1 cellular context compared by ENCODE assay signal in the genomic region with DNA sequence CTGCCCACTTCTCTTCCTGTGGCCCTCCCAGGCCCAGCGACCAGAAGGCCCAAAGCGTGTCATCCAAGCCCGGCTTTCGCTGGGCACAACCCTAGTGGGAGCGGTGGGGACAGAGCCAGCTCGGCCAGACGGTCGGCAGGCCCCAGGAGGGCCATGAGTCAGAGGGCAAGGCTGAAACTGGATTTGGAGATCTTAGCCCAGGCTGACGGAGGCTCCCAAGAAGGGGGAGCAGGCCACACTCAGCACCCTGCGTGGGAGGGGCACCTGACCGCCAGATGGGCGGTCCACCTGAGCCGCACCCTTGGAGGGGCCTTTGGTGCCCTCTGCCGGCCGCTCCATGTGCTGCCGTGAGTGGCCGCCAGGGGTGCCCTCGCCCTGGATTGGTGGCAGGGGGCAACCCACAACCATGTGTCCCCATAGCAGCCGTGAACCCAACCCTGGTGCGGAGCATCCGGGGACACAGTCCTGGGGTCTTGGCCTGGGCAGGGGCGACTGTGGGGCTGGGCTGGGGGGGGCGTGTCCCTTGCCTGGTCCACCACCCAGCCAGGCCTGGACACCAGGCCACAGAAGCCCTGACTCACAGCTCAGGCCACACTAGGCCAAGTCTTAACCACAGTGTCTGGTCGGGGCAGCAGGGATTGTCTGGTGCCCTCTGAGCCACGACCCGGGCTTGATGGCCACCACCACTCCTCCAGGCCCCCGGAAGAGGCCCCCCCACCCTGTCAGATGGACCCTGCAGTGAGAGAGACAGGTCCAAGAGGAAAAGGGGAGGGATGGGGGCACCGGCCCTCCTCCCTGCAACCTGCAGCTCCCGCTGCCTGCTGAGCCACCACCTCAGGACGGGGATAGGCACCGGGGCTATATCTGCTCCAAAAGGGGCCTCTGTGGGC.
A peak's percentile ranks its signal among the peaks of the same experiment; 100 is the strongest.
TF ChIP-seq lines count a peak whose summit lies in the region.

No MANE protein-coding gene starts in this region.

TF ChIP-seq in HepG2, 621 proteins besides CTCF, POLR2A, EP300 and RAD21 (continued from another document and continues in another):
- TF ChIP-seq CSRNP1 (CRISPR knock-in tag; IDR thresholded peaks at IDR 0.05) (peak; percentile 93), MTA1 (CRISPR knock-in tag; IDR thresholded peaks at IDR 0.05; ENCODE audit: borderline replicate concordance) (0 out of 2 replicates have a peak, but pooled peaks have one; percentile 59), MTF2 (CRISPR knock-in tag; IDR thresholded peaks at IDR 0.05; ENCODE audit: borderline replicate concordance) (no peak), MYPOP (CRISPR knock-in tag; IDR thresholded peaks at IDR 0.05) (no peak), MYNN (CRISPR knock-in tag; IDR thresholded peaks at IDR 0.05; ENCODE audit: low read depth) (no peak), RBAK (CRISPR knock-in tag; IDR thresholded peaks at IDR 0.05) (no peak), ZNF367 (CRISPR knock-in tag; IDR thresholded peaks at IDR 0.05; ENCODE audit: borderline replicate concordance) (no peak), ZKSCAN8 (CRISPR knock-in tag; IDR thresholded peaks at IDR 0.05; ENCODE audit: borderline replicate concordance) (peak; percentile 30; the same call in 1 of the 2 replicates), SAFB2 (CRISPR knock-in tag; IDR thresholded peaks at IDR 0.05; ENCODE audit: borderline replicate concordance, low read depth) (peak; percentile 29; the same call in 1 of the 2 replicates), ZNF333 (CRISPR knock-in tag; IDR thresholded peaks at IDR 0.05; ENCODE audit: borderline replicate concordance) (no peak), ZNF382 (CRISPR knock-in tag; IDR thresholded peaks at IDR 0.05; ENCODE audit: borderline replicate concordance) (no peak), MEIS2 (CRISPR knock-in tag; IDR thresholded peaks at IDR 0.05) (peak; percentile 76; the same call in 1 of the 2 replicates), FOXO1 (CRISPR knock-in tag; IDR thresholded peaks at IDR 0.05) (no peak), ZNF564 (CRISPR knock-in tag; IDR thresholded peaks at IDR 0.05) (no peak), FOSL1 (CRISPR knock-in tag; IDR thresholded peaks at IDR 0.05; ENCODE audit: borderline replicate concordance) (no peak), ZFAT (CRISPR knock-in tag; conservative IDR thresholded peaks at IDR 0.05) (no peak), HMG20B (CRISPR knock-in tag; conservative IDR thresholded peaks at IDR 0.05) (no peak), KMT2B (CRISPR knock-in tag; IDR thresholded peaks at IDR 0.05) (no peak; the same call in 1 of the 2 replicates), ZNF263 (CRISPR knock-in tag; IDR thresholded peaks at IDR 0.05) (peak; percentile 21; the same call in 1 of the 2 replicates), SOX5 (CRISPR knock-in tag; IDR thresholded peaks at IDR 0.05; ENCODE audit: borderline replicate concordance) (no peak; the same call in 1 of the 2 replicates), ZBTB21 (CRISPR knock-in tag; IDR thresholded peaks at IDR 0.05) (no peak), FOXP1 (IDR thresholded peaks at IDR 0.05) (no peak), FOXP1 (CRISPR knock-in tag; IDR thresholded peaks at IDR 0.05) (0 out of 2 replicates have a peak, but pooled peaks have one; percentile 27), FLYWCH1 (CRISPR knock-in tag; IDR thresholded peaks at IDR 0.05) (peak; percentile 39; the same call in 1 of the 2 replicates), KDM1A (CRISPR knock-in tag; IDR thresholded peaks at IDR 0.05) (no peak), ZSCAN21 (CRISPR knock-in tag; IDR thresholded peaks at IDR 0.05; ENCODE audit: borderline replicate concordance) (peak; percentile 82; the same call in 1 of the 2 replicates), SUZ12 (IDR thresholded peaks at IDR 0.05; ENCODE audit: low read depth, low read length) (no peak), BRD4 (CRISPR knock-in tag; IDR thresholded peaks at IDR 0.05) (0 out of 2 replicates have a peak, but pooled peaks have one; percentile 15), ZNF329 (CRISPR knock-in tag; IDR thresholded peaks at IDR 0.05; ENCODE audit: low read depth) (no peak), ZNF362 (CRISPR knock-in tag; IDR thresholded peaks at IDR 0.05; ENCODE audit: borderline replicate concordance) (peak; percentile 24; the same call in 1 of the 2 replicates), ZNF121 (CRISPR knock-in tag; IDR thresholded peaks at IDR 0.05) (peak; percentile 60; the same call in 1 of the 2 replicates), ZNF619 (CRISPR knock-in tag; IDR thresholded peaks at IDR 0.05) (peak; percentile 44; the same call in 1 of the 2 replicates), TRIM22 (IDR thresholded peaks at IDR 0.05) (no peak), AGO1 (IDR thresholded peaks at IDR 0.05; ENCODE audit: low read depth, low read length, poor library complexity, severe bottlenecking) (peak; percentile 71), ZNF10 (CRISPR knock-in tag; IDR thresholded peaks at IDR 0.05; ENCODE audit: borderline replicate concordance, low read depth) (no peak), KLF6 (CRISPR knock-in tag; IDR thresholded peaks at IDR 0.05) (no peak)
- TF ChIP-seq, protein P1, sequence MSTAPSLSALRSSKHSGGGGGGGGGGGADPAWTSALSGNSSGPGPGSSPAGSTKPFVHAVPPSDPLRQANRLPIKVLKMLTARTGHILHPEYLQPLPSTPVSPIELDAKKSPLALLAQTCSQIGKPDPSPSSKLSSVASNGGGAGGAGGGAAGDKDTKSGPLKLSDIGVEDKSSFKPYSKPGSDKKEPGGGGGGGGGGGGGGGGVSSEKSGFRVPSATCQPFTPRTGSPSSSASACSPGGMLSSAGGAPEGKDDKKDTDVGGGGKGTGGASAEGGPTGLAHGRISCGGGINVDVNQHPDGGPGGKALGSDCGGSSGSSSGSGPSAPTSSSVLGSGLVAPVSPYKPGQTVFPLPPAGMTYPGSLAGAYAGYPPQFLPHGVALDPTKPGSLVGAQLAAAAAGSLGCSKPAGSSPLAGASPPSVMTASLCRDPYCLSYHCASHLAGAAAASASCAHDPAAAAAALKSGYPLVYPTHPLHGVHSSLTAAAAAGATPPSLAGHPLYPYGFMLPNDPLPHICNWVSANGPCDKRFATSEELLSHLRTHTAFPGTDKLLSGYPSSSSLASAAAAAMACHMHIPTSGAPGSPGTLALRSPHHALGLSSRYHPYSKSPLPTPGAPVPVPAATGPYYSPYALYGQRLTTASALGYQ (CRISPR knock-in tag; IDR thresholded peaks at IDR 0.05): no peak
- TF ChIP-seq, protein P2, sequence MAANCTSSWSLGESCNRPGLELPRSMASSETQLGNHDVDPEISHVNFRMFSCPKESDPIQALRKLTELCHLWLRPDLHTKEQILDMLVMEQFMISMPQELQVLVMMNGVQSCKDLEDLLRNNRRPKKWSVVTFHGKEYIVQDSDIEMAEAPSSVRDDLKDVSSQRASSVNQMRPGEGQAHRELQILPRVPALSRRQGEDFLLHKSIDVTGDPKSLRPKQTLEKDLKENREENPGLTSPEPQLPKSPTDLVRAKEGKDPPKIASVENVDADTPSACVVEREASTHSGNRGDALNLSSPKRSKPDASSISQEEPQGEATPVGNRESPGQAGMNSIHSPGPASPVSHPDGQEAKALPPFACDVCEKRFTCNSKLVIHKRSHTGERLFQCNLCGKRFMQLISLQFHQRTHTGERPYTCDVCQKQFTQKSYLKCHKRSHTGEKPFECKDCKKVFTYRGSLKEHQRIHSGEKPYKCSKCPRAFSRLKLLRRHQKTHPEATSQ (CRISPR knock-in tag; IDR thresholded peaks at IDR 0.05; ENCODE audit: borderline replicate concordance): peak; percentile 52; the same call in 1 of the 2 replicates
- TF ChIP-seq, protein P3, sequence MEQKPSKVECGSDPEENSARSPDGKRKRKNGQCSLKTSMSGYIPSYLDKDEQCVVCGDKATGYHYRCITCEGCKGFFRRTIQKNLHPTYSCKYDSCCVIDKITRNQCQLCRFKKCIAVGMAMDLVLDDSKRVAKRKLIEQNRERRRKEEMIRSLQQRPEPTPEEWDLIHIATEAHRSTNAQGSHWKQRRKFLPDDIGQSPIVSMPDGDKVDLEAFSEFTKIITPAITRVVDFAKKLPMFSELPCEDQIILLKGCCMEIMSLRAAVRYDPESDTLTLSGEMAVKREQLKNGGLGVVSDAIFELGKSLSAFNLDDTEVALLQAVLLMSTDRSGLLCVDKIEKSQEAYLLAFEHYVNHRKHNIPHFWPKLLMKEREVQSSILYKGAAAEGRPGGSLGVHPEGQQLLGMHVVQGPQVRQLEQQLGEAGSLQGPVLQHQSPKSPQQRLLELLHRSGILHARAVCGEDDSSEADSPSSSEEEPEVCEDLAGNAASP (CRISPR knock-in tag; IDR thresholded peaks at IDR 0.05; ENCODE audit: borderline replicate concordance): peak; percentile 77; the same call in 1 of the 2 replicates
- TF ChIP-seq, protein P4, sequence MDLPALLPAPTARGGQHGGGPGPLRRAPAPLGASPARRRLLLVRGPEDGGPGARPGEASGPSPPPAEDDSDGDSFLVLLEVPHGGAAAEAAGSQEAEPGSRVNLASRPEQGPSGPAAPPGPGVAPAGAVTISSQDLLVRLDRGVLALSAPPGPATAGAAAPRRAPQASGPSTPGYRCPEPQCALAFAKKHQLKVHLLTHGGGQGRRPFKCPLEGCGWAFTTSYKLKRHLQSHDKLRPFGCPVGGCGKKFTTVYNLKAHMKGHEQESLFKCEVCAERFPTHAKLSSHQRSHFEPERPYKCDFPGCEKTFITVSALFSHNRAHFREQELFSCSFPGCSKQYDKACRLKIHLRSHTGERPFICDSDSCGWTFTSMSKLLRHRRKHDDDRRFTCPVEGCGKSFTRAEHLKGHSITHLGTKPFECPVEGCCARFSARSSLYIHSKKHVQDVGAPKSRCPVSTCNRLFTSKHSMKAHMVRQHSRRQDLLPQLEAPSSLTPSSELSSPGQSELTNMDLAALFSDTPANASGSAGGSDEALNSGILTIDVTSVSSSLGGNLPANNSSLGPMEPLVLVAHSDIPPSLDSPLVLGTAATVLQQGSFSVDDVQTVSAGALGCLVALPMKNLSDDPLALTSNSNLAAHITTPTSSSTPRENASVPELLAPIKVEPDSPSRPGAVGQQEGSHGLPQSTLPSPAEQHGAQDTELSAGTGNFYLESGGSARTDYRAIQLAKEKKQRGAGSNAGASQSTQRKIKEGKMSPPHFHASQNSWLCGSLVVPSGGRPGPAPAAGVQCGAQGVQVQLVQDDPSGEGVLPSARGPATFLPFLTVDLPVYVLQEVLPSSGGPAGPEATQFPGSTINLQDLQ (CRISPR knock-in tag; IDR thresholded peaks at IDR 0.05): no peak; the same call in 1 of the 2 replicates
- TF ChIP-seq, protein P5, sequence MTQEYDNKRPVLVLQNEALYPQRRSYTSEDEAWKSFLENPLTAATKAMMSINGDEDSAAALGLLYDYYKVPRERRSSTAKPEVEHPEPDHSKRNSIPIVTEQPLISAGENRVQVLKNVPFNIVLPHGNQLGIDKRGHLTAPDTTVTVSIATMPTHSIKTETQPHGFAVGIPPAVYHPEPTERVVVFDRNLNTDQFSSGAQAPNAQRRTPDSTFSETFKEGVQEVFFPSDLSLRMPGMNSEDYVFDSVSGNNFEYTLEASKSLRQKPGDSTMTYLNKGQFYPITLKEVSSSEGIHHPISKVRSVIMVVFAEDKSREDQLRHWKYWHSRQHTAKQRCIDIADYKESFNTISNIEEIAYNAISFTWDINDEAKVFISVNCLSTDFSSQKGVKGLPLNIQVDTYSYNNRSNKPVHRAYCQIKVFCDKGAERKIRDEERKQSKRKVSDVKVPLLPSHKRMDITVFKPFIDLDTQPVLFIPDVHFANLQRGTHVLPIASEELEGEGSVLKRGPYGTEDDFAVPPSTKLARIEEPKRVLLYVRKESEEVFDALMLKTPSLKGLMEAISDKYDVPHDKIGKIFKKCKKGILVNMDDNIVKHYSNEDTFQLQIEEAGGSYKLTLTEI (CRISPR knock-in tag; conservative IDR thresholded peaks at IDR 0.05): no peak
- TF ChIP-seq, protein P6, sequence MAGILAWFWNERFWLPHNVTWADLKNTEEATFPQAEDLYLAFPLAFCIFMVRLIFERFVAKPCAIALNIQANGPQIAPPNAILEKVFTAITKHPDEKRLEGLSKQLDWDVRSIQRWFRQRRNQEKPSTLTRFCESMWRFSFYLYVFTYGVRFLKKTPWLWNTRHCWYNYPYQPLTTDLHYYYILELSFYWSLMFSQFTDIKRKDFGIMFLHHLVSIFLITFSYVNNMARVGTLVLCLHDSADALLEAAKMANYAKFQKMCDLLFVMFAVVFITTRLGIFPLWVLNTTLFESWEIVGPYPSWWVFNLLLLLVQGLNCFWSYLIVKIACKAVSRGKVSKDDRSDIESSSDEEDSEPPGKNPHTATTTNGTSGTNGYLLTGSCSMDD (CRISPR knock-in tag; IDR thresholded peaks at IDR 0.05): no peak
